Comparison of ENCODE assay signal across 10 cellular contexts in the genomic region with DNA sequence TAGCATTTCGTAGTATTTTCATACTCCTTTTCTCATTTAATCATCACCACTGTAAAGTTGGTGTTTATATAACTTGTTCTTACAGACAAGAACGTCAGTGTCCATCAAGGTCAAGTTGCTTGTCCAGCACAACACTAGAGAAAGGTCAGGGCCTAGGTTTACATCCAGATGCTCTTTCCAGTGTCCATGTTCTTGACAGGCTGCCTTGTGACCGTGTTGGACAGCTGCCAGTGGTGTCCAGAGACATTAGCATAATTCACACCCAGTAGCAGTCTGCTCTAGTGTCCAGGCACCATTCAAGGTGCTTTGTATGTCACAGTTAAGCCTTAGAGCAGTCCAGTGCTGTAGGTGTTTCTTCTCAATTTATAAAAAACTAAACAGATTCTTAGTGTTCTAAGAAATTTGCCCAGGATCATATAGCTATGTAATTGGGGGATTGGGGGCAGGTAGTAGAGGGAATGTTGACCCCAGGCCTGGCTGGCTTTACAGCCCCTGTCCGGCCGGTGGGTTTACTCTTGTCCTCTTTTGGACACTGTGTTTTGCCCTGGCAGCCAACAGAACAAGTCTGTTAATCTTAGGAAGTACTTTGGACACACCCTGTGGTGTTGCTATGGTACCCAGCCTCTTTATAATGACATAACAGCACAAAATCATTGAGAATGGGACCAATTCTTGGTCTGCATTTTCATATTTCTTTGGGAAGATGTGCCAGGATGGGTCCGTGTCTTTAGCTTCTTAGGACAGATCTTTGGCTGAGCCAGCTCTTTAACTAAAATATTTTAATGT. TPM values are rescaled to one million over a fixed set of nuclear protein-coding genes. Genes with fewer than 3 reads are reported as not detected.
DNase-seq lines count a peak whose midpoint lies in the region; ATAC-seq and TF ChIP-seq lines count a peak whose summit lies in the region.
"Had no signal": no experiment of that assay in that cellular context is flagged by ENCODE, and none has a peak within 500 bp of the region (broad histone marks: within the 10 kb centered on the region; RNA-seq: fewer than 3 reads in every experiment).

No MANE protein-coding gene starts in this region.

- H3K79me1 ChIP-seq in neuronal stem cell (ENCODE audit: low read depth, low read length), result peaks cover 7% of the 10 kb centered on the region

- H3K9me3 ChIP-seq in CD8-positive, alpha-beta T cell (ENCODE audit: low read length), result no peaks in the 10 kb centered on the region
- no peaks in the 10 kb centered on the region for H3K9me3 ChIP-seq in SJSA1 (replicated peaks)
- no peaks in the 10 kb centered on the region for H3K9me3 ChIP-seq in parathyroid adenoma (ENCODE audit: control insufficient read depth, low read length)
- no peaks in the 10 kb centered on the region for H3K9me3 ChIP-seq in neuronal stem cell (replicated peaks in 1 of 2; ENCODE audit: control insufficient read depth in 2 of 2, insufficient read depth in 1 of 2, low read depth in 1 of 2, low read length in 2 of 2)

- no peak overlapping the region for H3K27ac Mint-ChIP-seq in CD8-positive, alpha-beta T cell
- H3K27ac Mint-ChIP-seq: WTC11 had no signal

- H2BK12ac ChIP-seq in neuronal stem cell (ENCODE audit: low read length), result no peak overlapping the region

- intact Hi-C loops in CD8-positive, alpha-beta T cell (cut with DNase I, micrococcal nuclease), result loop anchor here (5.0 to 10.0 kb wide), 4 partner anchors 415 to 1265 kb away; partner anchors contain the start of genes NSFL1C (in 1 of the 2), PCED1A (in 1 of the 2) and VPS16 (in 1 of the 2)
- intact Hi-C loops in Right ventricle myocardium superior (cut with DNase I), result no loop called here

- H4K91ac ChIP-seq in neuronal stem cell (ENCODE audit: low read depth, low read length, poor library complexity), result no peak overlapping the region

- no peak overlapping the region for H3K23ac ChIP-seq in neuronal stem cell (ENCODE audit: low read depth, low read length, poor library complexity)

- peaks cover 72% of the 10 kb centered on the region for H3K79me2 ChIP-seq in parathyroid adenoma

- CTCF ChIA-PET in CD8-positive, alpha-beta T cell (lab: Charles Lee), result no interaction called here

- no peak overlapping the region for H3K14ac ChIP-seq in neuronal stem cell (ENCODE audit: low read length)

- H3K9ac ChIP-seq in parathyroid adenoma (no peak overlapping the region), neuronal stem cell (ENCODE audit: low read depth, low read length, poor library complexity) (no peak overlapping the region)

- no peak overlapping the region for H2BK120ac ChIP-seq in neuronal stem cell (ENCODE audit: low read depth, low read length)

- peaks cover 74% of the 10 kb centered on the region for H3K4me1 ChIP-seq in CD8-positive, alpha-beta T cell (ENCODE audit: insufficient read depth, low read length)
- peaks cover 14% of the 10 kb centered on the region for H3K4me1 ChIP-seq in SJSA1 (replicated peaks)
- peaks cover 9% of the 10 kb centered on the region for H3K4me1 ChIP-seq in parathyroid adenoma
- H3K4me1 ChIP-seq in neuronal stem cell (ENCODE audit: control insufficient read depth in 2 of 2, insufficient read depth in 1 of 2, low read depth in 1 of 2, low read length in 2 of 2), result peaks cover 0 to 5% of the 10 kb centered on the region in 2 donors

- no peak overlapping the region for H3K4me3 ChIP-seq in CD8-positive, alpha-beta T cell (ENCODE audit: low read depth, low read length)
- H3K4me3 ChIP-seq in SJSA1 (no peak overlapping the region), parathyroid adenoma (ENCODE audit: low read depth, low read length) (no peak overlapping the region), foreskin fibroblast (ENCODE audit: low read depth in 1 of 2, low read length in 2 of 2) (no peak overlapping the region), neuronal stem cell (ENCODE audit: low read length in 2 of 2) (no peak overlapping the region)

- H3K4me2 ChIP-seq in parathyroid adenoma (ENCODE audit: low read length), result peak overlapping the region; percentile 1
- H3K4me2 ChIP-seq in neuronal stem cell (ENCODE audit: insufficient read depth, low read length, poor library complexity, severe bottlenecking), result no peak overlapping the region

- peak overlapping the region; percentile 24 for H3K4me3 Mint-ChIP-seq in CD8-positive, alpha-beta T cell
- H3K4me3 Mint-ChIP-seq: WTC11 had no signal

- no peak overlapping the region for H3K27ac ChIP-seq in CD8-positive, alpha-beta T cell (ENCODE audit: low read depth, low read length)
- peak overlapping the region; percentile 1; the same call in 1 of the 2 replicates for H3K27ac ChIP-seq in SJSA1
- no peak overlapping the region for H3K27ac ChIP-seq in parathyroid adenoma
- H3K27ac ChIP-seq in neuronal stem cell (replicated peaks; ENCODE audit: low read length), result no peak overlapping the region

- no peaks in the 10 kb centered on the region for H3K27me3 ChIP-seq in CD8-positive, alpha-beta T cell (ENCODE audit: insufficient read depth, low read length)
- H3K27me3 ChIP-seq in SJSA1 (replicated peaks) (no peaks in the 10 kb centered on the region), parathyroid adenoma (ENCODE audit: control insufficient read depth, insufficient read depth, low read length) (no peaks in the 10 kb centered on the region), neuronal stem cell (ENCODE audit: control insufficient read depth in 3 of 3, insufficient read depth in 3 of 3, low read depth in 1 of 3, low read length in 3 of 3) (no peaks in the 10 kb centered on the region)

- no peak overlapping the region for H2BK5ac ChIP-seq in neuronal stem cell (ENCODE audit: low read length)

- H3K18ac ChIP-seq in neuronal stem cell (ENCODE audit: low read length), result no peak overlapping the region

- ATAC-seq in CD8-positive, alpha-beta T cell, result no peak
- ATAC-seq in Right ventricle myocardium superior (ENCODE audit: poor library complexity) (peak; percentile 79), HG02885 (IDR thresholded peaks at IDR 0.05; ENCODE audit: poor library complexity, unreplicated experiment) (no peak)
- ATAC-seq: WTC11 had no signal

- no peak for TF ChIP-seq CTCF in CD8-positive, alpha-beta T cell (IDR thresholded peaks at IDR 0.05)
- TF ChIP-seq CTCF in parathyroid adenoma (IDR thresholded peaks at IDR 0.05), result no peak
- TF ChIP-seq CTCF in foreskin fibroblast (IDR thresholded peaks at IDR 0.05; ENCODE audit: low read depth, low read length), result no peak

- H2AK5ac ChIP-seq in neuronal stem cell (ENCODE audit: low read depth, low read length), result no peak overlapping the region

- no CpG with 5 or more reads among the region's 6 CpGs for WGBS in neuronal stem cell (ENCODE audit: extremely low coverage in 2 of 2, insufficient read length in 2 of 2, insufficient replicate concordance in 1 of 2), 2 donors

- H3K9me3 Mint-ChIP-seq in CD8-positive, alpha-beta T cell, result no peaks in the 10 kb centered on the region
- H3K9me3 Mint-ChIP-seq: WTC11 had no signal

- H2BK15ac ChIP-seq in neuronal stem cell (ENCODE audit: low read length), result no peak overlapping the region

- H3K36me3 Mint-ChIP-seq in CD8-positive, alpha-beta T cell, result peaks cover 50% of the 10 kb centered on the region

- H3K36me3 ChIP-seq in CD8-positive, alpha-beta T cell (ENCODE audit: insufficient read depth, low read length), result no peaks in the 10 kb centered on the region
- peaks cover 69% of the 10 kb centered on the region for H3K36me3 ChIP-seq in SJSA1
- no peaks in the 10 kb centered on the region for H3K36me3 ChIP-seq in parathyroid adenoma (ENCODE audit: control insufficient read depth, insufficient read depth, low read length)
- H3K36me3 ChIP-seq in neuronal stem cell (replicated peaks in 1 of 2; ENCODE audit: control insufficient read depth in 2 of 2, insufficient read depth in 2 of 2, low read length in 2 of 2), result peaks cover 18 to 95% of the 10 kb centered on the region in 2 donors

- H4K8ac ChIP-seq in neuronal stem cell (ENCODE audit: low read depth, low read length), result no peak overlapping the region

- DNase-seq in CD8-positive, alpha-beta T cell, result peak in 1 of 7 experiments; percentile 45
- DNase-seq in SJSA1 (ENCODE audit: low read depth in 1 of 2, low spot score in 2 of 2) (no peak), Right ventricle myocardium superior (peak; percentile 83), foreskin fibroblast (no peak), neuronal stem cell (ENCODE audit: low spot score) (no peak), middle frontal gyrus (ENCODE audit: extremely low spot score, low spot score) (no peak)
- DNase-seq: NCI-H510A had no signal

- H2AFZ ChIP-seq in parathyroid adenoma, result no peak overlapping the region
- no peak overlapping the region for H2AFZ ChIP-seq in neuronal stem cell (ENCODE audit: low read length)

- POLR2A ChIA-PET in CD8-positive, alpha-beta T cell (lab: Charles Lee), result no interaction called here

- no peaks in the 10 kb centered on the region for H3K27me3 Mint-ChIP-seq in CD8-positive, alpha-beta T cell (ENCODE audit: low read depth)

- no peak overlapping the region for H3K4ac ChIP-seq in neuronal stem cell (ENCODE audit: low read length)

- H3K4me1 Mint-ChIP-seq in CD8-positive, alpha-beta T cell (ENCODE audit: low read depth), result peaks cover 93% of the 10 kb centered on the region

RNA-seq across cellular contexts. Expression of gene STK35, which starts 8.0 kb away (rescaled TPM):
- total RNA-seq in CD8-positive, alpha-beta T cell, result 10 to 100 TPM; 17.1 to 17.5 TPM
- total RNA-seq in SJSA1 (2014; rRNA removed; shearing (Covaris generic)), result 15.0 and 22.1 TPM in 2 replicates
- total RNA-seq in Right ventricle myocardium superior, result 11.7 TPM
- 25.6 TPM for polyA plus RNA-seq in neuronal stem cell (2013, experiment 1 of 2)
- polyA plus RNA-seq in neuronal stem cell (2013, experiment 2 of 2), result 26.5 TPM
